1 cellular context compared by ENCODE assay signal in the genomic region with DNA sequence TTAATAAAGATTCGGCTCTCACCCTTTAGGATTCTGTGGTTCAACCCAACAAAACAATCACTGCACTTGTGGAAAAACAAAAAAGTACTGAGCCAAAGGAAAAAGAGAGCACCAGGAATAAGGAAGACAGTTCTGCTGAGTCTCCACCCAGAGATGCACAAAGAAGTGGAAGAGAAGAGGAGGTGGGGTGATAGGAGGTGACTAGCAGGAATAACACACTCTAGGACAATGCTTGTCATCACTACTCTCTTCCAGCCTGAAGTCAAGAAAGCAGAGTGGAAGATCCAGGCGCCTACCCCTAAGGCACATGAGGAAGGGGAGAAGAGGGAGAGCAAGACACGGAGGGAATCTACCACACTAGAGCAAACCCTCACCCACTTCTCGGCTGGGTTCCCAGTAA.
TF ChIP-seq lines count a peak whose summit lies in the region.

No MANE protein-coding gene starts in this region.

TF ChIP-seq in SK-N-SH treated with all-trans-retinoic acid at 6 μM for 48 hours, 23 proteins besides CTCF, POLR2A, EP300 and RAD21 (continued from another document):
- no peak for TF ChIP-seq POU6F1 (CRISPR knock-in tag; IDR thresholded peaks at IDR 0.05; ENCODE audit: borderline replicate concordance, low read depth)
- TF ChIP-seq CSRNP3 (CRISPR knock-in tag; IDR thresholded peaks at IDR 0.05) = no peak
- no peak for TF ChIP-seq ISL1 (CRISPR knock-in tag; IDR thresholded peaks at IDR 0.05)
- TF ChIP-seq OSR1 (CRISPR knock-in tag; IDR thresholded peaks at IDR 0.05) = no peak
- no peak for TF ChIP-seq ZC3H10 (CRISPR knock-in tag; IDR thresholded peaks at IDR 0.05)
- no peak for TF ChIP-seq RARB (CRISPR knock-in tag; IDR thresholded peaks at IDR 0.05)
